ENCODE assay signal across 18 cellular contexts in the genomic region with DNA sequence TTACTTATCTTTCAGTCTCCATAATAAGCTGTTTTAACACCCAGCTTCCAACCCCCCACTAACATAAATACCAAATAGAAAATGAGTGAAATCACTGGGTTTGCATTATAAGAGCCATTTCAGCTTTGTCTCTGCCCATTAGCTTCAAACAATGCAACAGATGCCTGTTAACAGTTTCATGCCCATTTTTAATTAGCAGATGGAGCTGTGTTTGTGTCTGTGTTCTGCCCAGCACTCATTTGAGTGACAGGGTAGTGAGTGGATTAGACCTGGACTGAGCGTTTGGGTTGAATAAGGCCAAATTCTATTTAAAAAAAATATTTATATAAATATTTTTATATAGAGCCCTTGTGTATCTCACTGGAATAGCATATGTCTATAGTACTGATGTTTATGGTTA. TPM values are rescaled to one million over a fixed set of nuclear protein-coding genes. Genes with fewer than 3 reads are reported as not detected.
A peak's percentile ranks its signal among the peaks of the same experiment; 100 is the strongest.
DNase-seq lines count a peak whose midpoint lies in the region; TF ChIP-seq lines count a peak whose summit lies in the region.
"Had no signal": no experiment of that assay in that cellular context is flagged by ENCODE, and none has a peak within 500 bp of the region (broad histone marks: within the 10 kb centered on the region; RNA-seq: fewer than 3 reads in every experiment).

No MANE protein-coding gene starts in this region.

- no peaks in the 10 kb centered on the region for H3K27me3 ChIP-seq in WERI-Rb-1 (ENCODE audit: insufficient read depth, low read depth, severe bottlenecking)
- H3K27me3 ChIP-seq in neutrophil = no peaks in the 10 kb centered on the region
- H3K27me3 ChIP-seq: dorsolateral prefrontal cortex, Peyer's patch, stomach, uterus had no signal

- intact Hi-C loops in activated CD4-positive, alpha-beta T cell treated with anti-CD3 and anti-CD28 coated beads, Interleukin-2, amount 10 ng/mL, durations not matched to agents 24 days and 14 days (cut with micrococcal nuclease) = loop anchor here (10.0 kb wide), 1 partner anchor 278 kb away; no protein-coding TSS in a partner anchor

- H3K36me3 Mint-ChIP-seq in activated CD4-positive, alpha-beta T cell treated with anti-CD3 and anti-CD28 coated beads, Interleukin-2, amount 10 ng/mL, durations not matched to agents 24 days and 14 days (ENCODE audit: low read depth) = peaks cover 65% of the 10 kb centered on the region
- H3K36me3 Mint-ChIP-seq: WTC11 had no signal

- H3K9me3 Mint-ChIP-seq in activated CD4-positive, alpha-beta T cell treated with anti-CD3 and anti-CD28 coated beads, Interleukin-2, amount 10 ng/mL, durations not matched to agents 24 days and 14 days = peaks cover 6% of the 10 kb centered on the region
- H3K9me3 Mint-ChIP-seq: nephron progenitor cell, WTC11 had no signal

- no peak overlapping the region for H3K4me3 Mint-ChIP-seq in activated CD4-positive, alpha-beta T cell treated with anti-CD3 and anti-CD28 coated beads, Interleukin-2, amount 10 ng/mL, durations not matched to agents 24 days and 14 days
- H3K4me3 Mint-ChIP-seq: nephron progenitor cell, WTC11 had no signal

- no peak for DNase-seq in activated CD4-positive, alpha-beta T cell treated with anti-CD3 and anti-CD28 coated beads, Interleukin-2, amount 10 ng/mL, durations not matched to agents 24 days and 14 days
- no peak for DNase-seq in activated CD4-positive, alpha-beta T cell treated with anti-CD3 and anti-CD28 coated beads for 4 hours
- DNase-seq in WERI-Rb-1 = peak; percentile 28
- no peak for DNase-seq in NCI-H187 treated with DMSO at 0.1 percent for 48 hours (lab: John Stamatoyannopoulos, UW)
- no peak for DNase-seq in SKM-1 treated with dmso at 0.1 percent for 144 hours (lab: John Stamatoyannopoulos, UW; ENCODE audit: unreplicated experiment)
- no peak for DNase-seq in NCI-H1436 treated with DMSO at 0.1 percent for 48 hours (lab: John Stamatoyannopoulos, UW)
- DNase-seq: dorsolateral prefrontal cortex; Kasumi-1; NCI-H187; nephron progenitor cell; Peyer's patch; stimulated activated CD4-positive, alpha-beta T cell treated with anti-CD3 and anti-CD28 coated beads, Interleukin-15, amount 100 ng/mL, for 24 hours; stomach; SW 1271; uterus had no signal

- TF ChIP-seq CTCF in WERI-Rb-1 (IDR thresholded peaks at IDR 0.05; ENCODE audit: low read depth, low read length) = no peak
- TF ChIP-seq CTCF in neutrophil (IDR thresholded peaks at IDR 0.05) = no peak

- H3K9me3 ChIP-seq in KOPT-K1 (ENCODE audit: insufficient read depth, low read length, poor library complexity, severe bottlenecking) (no peaks in the 10 kb centered on the region), WERI-Rb-1 (ENCODE audit: severe bottlenecking) (no peaks in the 10 kb centered on the region), neutrophil (no peaks in the 10 kb centered on the region)
- H3K9me3 ChIP-seq: Peyer's patch, stomach, uterus had no signal

- H3K4me3 ChIP-seq in WERI-Rb-1 (ENCODE audit: low read depth, low read length) (no peak overlapping the region), neutrophil (ENCODE audit: low read depth in 1 of 2, low read length in 1 of 2) (no peak overlapping the region)
- H3K4me3 ChIP-seq: Peyer's patch, stomach, uterus had no signal

- no peaks in the 10 kb centered on the region for H3K27me3 Mint-ChIP-seq in activated CD4-positive, alpha-beta T cell treated with anti-CD3 and anti-CD28 coated beads, Interleukin-2, amount 10 ng/mL, durations not matched to agents 24 days and 14 days

- no peaks in the 10 kb centered on the region for H3K36me3 ChIP-seq in KOPT-K1 (ENCODE audit: insufficient read depth, low read length)
- no peaks in the 10 kb centered on the region; the same call in 1 of the 2 replicates for H3K36me3 ChIP-seq in WERI-Rb-1
- H3K36me3 ChIP-seq in neutrophil = peaks cover 4% of the 10 kb centered on the region
- H3K36me3 ChIP-seq: Peyer's patch, stomach, uterus had no signal

- peak overlapping the region; percentile 40 for H3K27ac Mint-ChIP-seq in activated CD4-positive, alpha-beta T cell treated with anti-CD3 and anti-CD28 coated beads, Interleukin-2, amount 10 ng/mL, durations not matched to agents 24 days and 14 days

- H3K4me1 ChIP-seq in neutrophil (ENCODE audit: control insufficient read depth in 1 of 2, insufficient read depth in 1 of 2, low read depth in 1 of 2, low read length in 1 of 2) = peaks cover 93 to 96% of the 10 kb centered on the region in 2 experiments
- H3K4me1 ChIP-seq: uterus had no signal

- H3K27ac ChIP-seq in KOPT-K1 (ENCODE audit: low read depth, low read length, poor library complexity, severe bottlenecking) (peak overlapping the region; percentile 97), WERI-Rb-1 (peak overlapping the region; percentile 64), neutrophil (peak overlapping the region; percentile 95)

- peaks cover 80% of the 10 kb centered on the region for H3K4me1 Mint-ChIP-seq in activated CD4-positive, alpha-beta T cell treated with anti-CD3 and anti-CD28 coated beads, Interleukin-2, amount 10 ng/mL, durations not matched to agents 24 days and 14 days

RNA-seq across cellular contexts. Expression of a gene that starts 7.4 kb away (rescaled TPM):
- 186 and 187 TPM in 2 replicates for total RNA-seq in activated CD4-positive, alpha-beta T cell treated with anti-CD3 and anti-CD28 coated beads, Interleukin-2, amount 10 ng/mL, durations not matched to agents 24 days and 14 days

RNA-seq across cellular contexts. Expression of a gene that starts 39.6 kb away (rescaled TPM):
- 167 and 179 TPM in 2 replicates for total RNA-seq in activated CD4-positive, alpha-beta T cell treated with anti-CD3 and anti-CD28 coated beads, Interleukin-2, amount 10 ng/mL, durations not matched to agents 24 days and 14 days
